In genomic region chr5:9391080-9391479, GRCh38 we compare ENCODE assay signal across 8 cellular contexts.
"Had no signal": no experiment of that assay in that cellular context is flagged by ENCODE, and none has a peak within 500 bp of the region (broad histone marks: within the 10 kb centered on the region; RNA-seq: fewer than 3 reads in every experiment).

No MANE protein-coding gene starts in this region.

- H3K4me3 ChIP-seq: GM23338, HAP-1, K562 had no signal

- H2AFZ ChIP-seq: GM23338 had no signal

- H3K36me3 ChIP-seq: HAP-1 had no signal

- H3K4me1 ChIP-seq: HAP-1 had no signal

- DNase-seq: H7, HFFc6, KG1 had no signal

- H3K9me3 ChIP-seq: HAP-1 had no signal

- H3K4me2 ChIP-seq: GM23338 had no signal

- H3K27ac ChIP-seq: HL-60 had no signal

- FAIRE-seq: K562 had no signal

- ATAC-seq: GM23338, HCT116, K562 had no signal
